ENCODE assay signal across 8 cellular contexts in genomic region chr2:202238234-202239197, GRCh38. TPM values are rescaled to one million over a fixed set of nuclear protein-coding genes. Genes with fewer than 3 reads are reported as not detected.
DNase-seq lines count a peak whose midpoint lies in the region; ATAC-seq lines count a peak whose summit lies in the region.

TSS of gene SUMO1 (minus strand) at chr2:202238597. CDS start at chr2:202238451, 146 bp downstream.

- intact Hi-C loops in left colon (cut with DNase I, micrococcal nuclease): no loop called here

- peak; percentile 91 for DNase-seq in NCI-H69 (lab: John Stamatoyannopoulos, UW)
- DNase-seq in activated CD4-positive, alpha-beta T cell treated with anti-CD3 and anti-CD28 coated beads, Interleukin-2, amount 50 U/mL, for 1 hour: peak; percentile 89
- DNase-seq in cortex of kidney (lab: John Stamatoyannopoulos, UW): peak; percentile 20
- DNase-seq in left colon: peak; percentile 91
- DNase-seq in stimulated activated CD4-positive, alpha-beta T cell treated with anti-CD3 and anti-CD28 coated beads, Interleukin-1b, Interleukin-23, amount 100 ng/mL, for 48 hours: peak; percentile 92

- H3K4me3 ChIP-seq in BLaER1 treated with 17β-estradiol and CSF1 and Interleukin-3, amounts not matched to agents 10 nM and 100 nM: peak within 1 kb of the TSS; percentile 79 to 98 (median 96)

- H3K36me3 ChIP-seq in BLaER1 treated with 17β-estradiol and CSF1 and Interleukin-3, amounts not matched to agents 10 nM and 100 nM: peaks cover 0 to 8% (median under 1%) of the 10 kb centered on the region in 11 experiments; a peak in 5 of 22 replicates

- peak within 1 kb of the TSS; percentile 88 to 95 (median 90) for H3K9ac ChIP-seq in BLaER1 treated with 17β-estradiol and CSF1 and Interleukin-3, amounts not matched to agents 10 nM and 100 nM

- peaks cover 35 to 46% (median 44%) of the 10 kb centered on the region in 11 experiments; a peak in 21 of 22 replicates for H4K20me1 ChIP-seq in BLaER1 treated with 17β-estradiol and CSF1 and Interleukin-3, amounts not matched to agents 10 nM and 100 nM

- ATAC-seq in GM19351 (IDR thresholded peaks at IDR 0.05; ENCODE audit: unreplicated experiment): peak; percentile 98
- ATAC-seq in HG03520 (IDR thresholded peaks at IDR 0.05; ENCODE audit: unreplicated experiment): peak; percentile 96
- ATAC-seq in left colon: peak; percentile 97

- peak within 1 kb of the TSS; percentile 77 to 89 (median 84) for H3K27ac ChIP-seq in BLaER1 treated with 17β-estradiol and CSF1 and Interleukin-3, amounts not matched to agents 10 nM and 100 nM

- H3K27me3 ChIP-seq in BLaER1 treated with 17β-estradiol and CSF1 and Interleukin-3, amounts not matched to agents 10 nM and 100 nM: no peaks in the 10 kb centered on the region

- H3K9me3 ChIP-seq in BLaER1 treated with 17β-estradiol and CSF1 and Interleukin-3, amounts not matched to agents 10 nM and 100 nM (replicated peaks in 1 of 11): no peaks in the 10 kb centered on the region; a peak in 1 of 22 replicates

- peaks cover 18 to 31% (median 24%) of the 10 kb centered on the region in 10 experiments for H3K4me1 ChIP-seq in BLaER1 treated with 17β-estradiol and CSF1 and Interleukin-3, amounts not matched to agents 10 nM and 100 nM

- peak within 1 kb of the TSS; percentile 83 to 97 (median 92) for H3K4me2 ChIP-seq in BLaER1 treated with 17β-estradiol and CSF1 and Interleukin-3, amounts not matched to agents 10 nM and 100 nM

RNA-seq across cellular contexts. Expression of gene SUMO1, which starts in this region (rescaled TPM):
- 10 to 100 TPM; 72.5 to 76.4 TPM for total RNA-seq in left colon

Comparison
In these comparisons a context has a peak if more than half of its experiments do, and no peak if none do; other contexts are left out.
1. Peak in every context shown above with its lines: DNase-seq, ATAC-seq, H3K4me3 ChIP-seq and H3K27ac ChIP-seq.
2. DNase-seq: peak in every context shown above with its lines; median percentile 92 in stimulated activated CD4-positive, alpha-beta T cell treated with anti-CD3 and anti-CD28 coated beads, Interleukin-1b, Interleukin-23, amount 100 ng/mL, for 48 hours; 91 in NCI-H69; 91 in left colon; 89 in activated CD4-positive, alpha-beta T cell treated with anti-CD3 and anti-CD28 coated beads, Interleukin-2, amount 50 U/mL, for 1 hour; 20 in cortex of kidney.